In genomic region chr2:134190062-134190806, GRCh38 we compare ENCODE assay signal across 26 cellular contexts.
DNase-seq lines count a peak whose midpoint lies in the region; ATAC-seq and TF ChIP-seq lines count a peak whose summit lies in the region.
"Had no signal": no experiment of that assay in that cellular context is flagged by ENCODE, and none has a peak within 500 bp of the region (broad histone marks: within the 10 kb centered on the region; RNA-seq: fewer than 3 reads in every experiment).

No MANE protein-coding gene starts in this region.

- WGBS in sigmoid colon, 2 donors, result 93 to 95% methylated on average over 4 of the region's 4 CpGs

- H3K36me3 ChIP-seq in sigmoid colon, result no peaks in the 10 kb centered on the region
- no peaks in the 10 kb centered on the region for H3K36me3 ChIP-seq in naive thymus-derived CD4-positive, alpha-beta T cell (ENCODE audit: control insufficient read depth in 2 of 3, insufficient read depth in 3 of 3, low read length in 3 of 3)
- H3K36me3 ChIP-seq: brain microvascular endothelial cell, MG63, SJSA1, thyroid gland, vagina had no signal

- no peak overlapping the region for H3K4me3 ChIP-seq in sigmoid colon
- H3K4me3 ChIP-seq in naive thymus-derived CD4-positive, alpha-beta T cell (ENCODE audit: low read length), result no peak overlapping the region
- H3K4me3 ChIP-seq: K562, MG63, SJSA1, thyroid gland, vagina had no signal

- no peaks in the 10 kb centered on the region for H3K27me3 ChIP-seq in sigmoid colon
- H3K27me3 ChIP-seq in naive thymus-derived CD4-positive, alpha-beta T cell (ENCODE audit: control insufficient read depth in 2 of 2, insufficient read depth in 2 of 2, low read length in 2 of 2), result no peaks in the 10 kb centered on the region
- H3K27me3 ChIP-seq: brain microvascular endothelial cell, MG63, SJSA1, thyroid gland, vagina had no signal

- intact Hi-C loops in sigmoid colon (cut with DNase I), result no loop called here
- intact Hi-C loops in naive thymus-derived CD4-positive, alpha-beta T cell (cut with micrococcal nuclease), result no loop called here

- no peaks in the 10 kb centered on the region for H3K27me3 Mint-ChIP-seq in activated CD4-positive, alpha-beta T cell treated with anti-CD3 and anti-CD28 coated beads, Interleukin-2, amount 10 ng/mL, durations not matched to agents 7 days and 5 days
- H3K27me3 Mint-ChIP-seq in T-cell, result no peaks in the 10 kb centered on the region
- H3K27me3 Mint-ChIP-seq in stimulated activated memory B cell treated with anti-CD40 and anti-IgM and Interleukin-4, amounts not matched to agents 10 μg/mL and 1 μg/mL and 100 μg/mL, for 72 hours, result no peaks in the 10 kb centered on the region
- H3K27me3 Mint-ChIP-seq in naive thymus-derived CD4-positive, alpha-beta T cell, result no peaks in the 10 kb centered on the region

- peaks cover 32% of the 10 kb centered on the region for H3K4me1 Mint-ChIP-seq in activated CD4-positive, alpha-beta T cell treated with anti-CD3 and anti-CD28 coated beads, Interleukin-2, amount 10 ng/mL, durations not matched to agents 7 days and 5 days
- H3K4me1 Mint-ChIP-seq in T-cell, result peaks cover 65 to 74% (median 74%) of the 10 kb centered on the region in 3 donors
- peaks cover 66% of the 10 kb centered on the region for H3K4me1 Mint-ChIP-seq in stimulated activated memory B cell treated with anti-CD40 and anti-IgM and Interleukin-4, amounts not matched to agents 10 μg/mL and 1 μg/mL and 100 μg/mL, for 72 hours
- H3K4me1 Mint-ChIP-seq in naive thymus-derived CD4-positive, alpha-beta T cell, result peaks cover 16 to 73% (median 67%) of the 10 kb centered on the region in 7 donors
- H3K4me1 Mint-ChIP-seq: neural crest cell had no signal

- DNase-seq in activated CD4-positive, alpha-beta T cell treated with anti-CD3 and anti-CD28 coated beads, Interleukin-2, amount 10 ng/mL, durations not matched to agents 7 days and 5 days, result no peak
- no peak for DNase-seq in activated CD4-positive, alpha-beta T cell treated with anti-CD3 and anti-CD28 coated beads, Interleukin-2, amount 50 U/mL, for 4 hours
- DNase-seq in T-cell, result no peak
- peak; percentile 78 for DNase-seq in globus pallidus (ENCODE audit: low spot score)
- no peak for DNase-seq in sigmoid colon
- no peak for DNase-seq in GM10248 (ENCODE audit: extremely low spot score)
- DNase-seq in naive thymus-derived CD4-positive, alpha-beta T cell, result no peak
- DNase-seq: activated CD4-positive, CD25-positive, alpha-beta regulatory T cell treated with anti-CD3 and anti-CD28 coated beads, Interleukin-2, amount 50 U/mL, for 72 hours; activated CD8-positive, alpha-beta T cell treated with anti-CD3 and anti-CD28 coated beads, Interleukin-2, amount 10 ng/mL, durations not matched to agents 7 days and 5 days; activated gamma-delta T cell; activated T-cell treated with anti-CD3 and anti-CD28 coated beads for 4 hours; brain microvascular endothelial cell; DMS153; glutamatergic neuron; MG63; NCI-H1417; NCI-H2081 treated with DMSO at 0.1 percent for 48 hours; NCI-H345; stimulated activated naive CD4-positive, alpha-beta T cell treated with Interleukin-2 at 50 U/mL for 16 hours; thyroid gland had no signal

- TF ChIP-seq CTCF in sigmoid colon (IDR thresholded peaks at IDR 0.05) (no peak), GM10248 (IDR thresholded peaks at IDR 0.05; ENCODE audit: control extremely low read depth, extremely low read depth, low read depth, missing control alignments) (no peak)

- POLR2A ChIA-PET in activated CD4-positive, alpha-beta T cell treated with anti-CD3 and anti-CD28 coated beads, Interleukin-2, amount 10 ng/mL, durations not matched to agents 7 days and 5 days (lab: Charles Lee), result no interaction called here
- POLR2A ChIA-PET in T-cell (lab: Charles Lee) (interaction anchor here (0.6 to 0.7 kb wide), 2 partner anchors 8 to 165 kb away, joined by 3 to 13 read pairs; no protein-coding TSS in a partner anchor), GM10248 (lab: Yijun Ruan, JAX) (no interaction called here)
- POLR2A ChIA-PET in naive thymus-derived CD4-positive, alpha-beta T cell (lab: Charles Lee), result no interaction called here

- TF ChIP-seq POLR2A in sigmoid colon (IDR thresholded peaks at IDR 0.05), result no peak

- H3K36me3 Mint-ChIP-seq in activated CD4-positive, alpha-beta T cell treated with anti-CD3 and anti-CD28 coated beads, Interleukin-2, amount 10 ng/mL, durations not matched to agents 7 days and 5 days (ENCODE audit: low read depth), result peaks cover 23% of the 10 kb centered on the region
- peaks cover 37% of the 10 kb centered on the region for H3K36me3 Mint-ChIP-seq in T-cell
- peaks cover 38% of the 10 kb centered on the region for H3K36me3 Mint-ChIP-seq in stimulated activated memory B cell treated with anti-CD40 and anti-IgM and Interleukin-4, amounts not matched to agents 10 μg/mL and 1 μg/mL and 100 μg/mL, for 72 hours
- H3K36me3 Mint-ChIP-seq in naive thymus-derived CD4-positive, alpha-beta T cell, result peaks cover 3 to 30% (median 26%) of the 10 kb centered on the region in 5 donors

- H3K27ac Mint-ChIP-seq in activated CD4-positive, alpha-beta T cell treated with anti-CD3 and anti-CD28 coated beads, Interleukin-2, amount 10 ng/mL, durations not matched to agents 7 days and 5 days, result peak overlapping the region; percentile 67
- H3K27ac Mint-ChIP-seq in T-cell, result peak overlapping the region; percentile 13 to 47
- peak overlapping the region; percentile 14 for H3K27ac Mint-ChIP-seq in stimulated activated memory B cell treated with anti-CD40 and anti-IgM and Interleukin-4, amounts not matched to agents 10 μg/mL and 1 μg/mL and 100 μg/mL, for 72 hours
- H3K27ac Mint-ChIP-seq in naive thymus-derived CD4-positive, alpha-beta T cell, result peak overlapping the region in 4 of 9 donors; percentile 1 to 80 (median 11)
- H3K27ac Mint-ChIP-seq: activated CD8-positive, alpha-beta T cell treated with anti-CD3 and anti-CD28 coated beads, Interleukin-2, amount 10 ng/mL, durations not matched to agents 7 days and 5 days had no signal

- TF ChIP-seq EP300 in sigmoid colon (IDR thresholded peaks at IDR 0.05), result no peak

- H3K9me3 ChIP-seq in sigmoid colon, result no peaks in the 10 kb centered on the region
- H3K9me3 ChIP-seq in naive thymus-derived CD4-positive, alpha-beta T cell (ENCODE audit: control insufficient read depth in 2 of 3, low read length in 3 of 3), result no peaks in the 10 kb centered on the region
- H3K9me3 ChIP-seq: MG63, SJSA1, thyroid gland, vagina had no signal

- no peak overlapping the region for H3K4me3 Mint-ChIP-seq in activated CD4-positive, alpha-beta T cell treated with anti-CD3 and anti-CD28 coated beads, Interleukin-2, amount 10 ng/mL, durations not matched to agents 7 days and 5 days
- H3K4me3 Mint-ChIP-seq in T-cell, result no peak overlapping the region
- no peak overlapping the region for H3K4me3 Mint-ChIP-seq in stimulated activated memory B cell treated with anti-CD40 and anti-IgM and Interleukin-4, amounts not matched to agents 10 μg/mL and 1 μg/mL and 100 μg/mL, for 72 hours
- peak overlapping the region in 4 of 10 donors; percentile 8 to 33 (median 13) for H3K4me3 Mint-ChIP-seq in naive thymus-derived CD4-positive, alpha-beta T cell
- H3K4me3 Mint-ChIP-seq: activated CD8-positive, alpha-beta T cell treated with anti-CD3 and anti-CD28 coated beads, Interleukin-2, amount 10 ng/mL, durations not matched to agents 7 days and 5 days; neural crest cell had no signal

- H3K4me1 ChIP-seq in sigmoid colon, result peaks cover 0 to 6% (median 0%) of the 10 kb centered on the region in 4 donors
- no peaks in the 10 kb centered on the region for H3K4me1 ChIP-seq in naive thymus-derived CD4-positive, alpha-beta T cell (ENCODE audit: control insufficient read depth in 2 of 2, insufficient read depth in 2 of 2, low read length in 2 of 2)
- H3K4me1 ChIP-seq: SJSA1 had no signal

- no peak for ATAC-seq in T-cell (replicated peaks in 1 of 4)
- ATAC-seq in stimulated activated memory B cell treated with anti-CD40 and anti-IgM and Interleukin-4, amounts not matched to agents 10 μg/mL and 1 μg/mL and 100 μg/mL, for 72 hours, result no peak
- ATAC-seq in naive thymus-derived CD4-positive, alpha-beta T cell, result no peak
- ATAC-seq: activated CD8-positive, alpha-beta T cell treated with anti-CD3 and anti-CD28 coated beads, Interleukin-2, amount 10 ng/mL, durations not matched to agents 7 days and 5 days; K562 had no signal

- peaks cover 6% of the 10 kb centered on the region for H3K9me3 Mint-ChIP-seq in activated CD4-positive, alpha-beta T cell treated with anti-CD3 and anti-CD28 coated beads, Interleukin-2, amount 10 ng/mL, durations not matched to agents 7 days and 5 days
- peaks cover 2 to 6% (median 3%) of the 10 kb centered on the region in 3 donors for H3K9me3 Mint-ChIP-seq in T-cell
- peaks cover 2% of the 10 kb centered on the region for H3K9me3 Mint-ChIP-seq in stimulated activated memory B cell treated with anti-CD40 and anti-IgM and Interleukin-4, amounts not matched to agents 10 μg/mL and 1 μg/mL and 100 μg/mL, for 72 hours
- H3K9me3 Mint-ChIP-seq in naive thymus-derived CD4-positive, alpha-beta T cell, result peaks cover 0 to 5% (median 3%) of the 10 kb centered on the region in 11 donors

- CTCF ChIA-PET in activated CD4-positive, alpha-beta T cell treated with anti-CD3 and anti-CD28 coated beads, Interleukin-2, amount 10 ng/mL, durations not matched to agents 7 days and 5 days (lab: Charles Lee), result interaction anchor here (0.8 kb wide), 1 partner anchor 14 kb away, joined by 3 read pairs; no protein-coding TSS in a partner anchor
- CTCF ChIA-PET in T-cell (lab: Charles Lee), result interaction anchor here in 1 of 2 donors (0.9 kb wide), 1 partner anchor 18 kb away, joined by 4 read pairs; no protein-coding TSS in a partner anchor
- CTCF ChIA-PET in GM10248 (lab: Yijun Ruan, JAX), result interaction anchor here (0.9 to 1.3 kb wide), 4 partner anchors 9 to 56 kb away, joined by 3 to 5 read pairs (median 4); no protein-coding TSS in a partner anchor
- CTCF ChIA-PET in naive thymus-derived CD4-positive, alpha-beta T cell (lab: Charles Lee), result no interaction called here

- H3K27ac ChIP-seq in sigmoid colon, result no peak overlapping the region
- H3K27ac ChIP-seq in naive thymus-derived CD4-positive, alpha-beta T cell (ENCODE audit: low read depth, low read length), result no peak overlapping the region
- H3K27ac ChIP-seq: 22Rv1, brain microvascular endothelial cell, SJSA1, thyroid gland, vagina had no signal

Comparison
In these comparisons a context has a peak if more than half of its experiments do, and no peak if none do; other contexts are left out.
1. POLR2A ChIA-PET loops: an anchor here in T-cell (0.6 to 0.7 kb wide); none called in activated CD4-positive, alpha-beta T cell treated with anti-CD3 and anti-CD28 coated beads, Interleukin-2, amount 10 ng/mL, durations not matched to agents 7 days and 5 days, GM10248 and naive thymus-derived CD4-positive, alpha-beta T cell.